1 cellular context compared by ENCODE assay signal in genomic region chr3:5304789-5305680, GRCh38.
TF ChIP-seq lines count a peak whose summit lies in the region.

No MANE protein-coding gene starts in this region.

TF ChIP-seq in HEK293, 187 proteins besides CTCF, POLR2A, EP300 and RAD21 (continued from another document):
- TF ChIP-seq, protein P1, sequence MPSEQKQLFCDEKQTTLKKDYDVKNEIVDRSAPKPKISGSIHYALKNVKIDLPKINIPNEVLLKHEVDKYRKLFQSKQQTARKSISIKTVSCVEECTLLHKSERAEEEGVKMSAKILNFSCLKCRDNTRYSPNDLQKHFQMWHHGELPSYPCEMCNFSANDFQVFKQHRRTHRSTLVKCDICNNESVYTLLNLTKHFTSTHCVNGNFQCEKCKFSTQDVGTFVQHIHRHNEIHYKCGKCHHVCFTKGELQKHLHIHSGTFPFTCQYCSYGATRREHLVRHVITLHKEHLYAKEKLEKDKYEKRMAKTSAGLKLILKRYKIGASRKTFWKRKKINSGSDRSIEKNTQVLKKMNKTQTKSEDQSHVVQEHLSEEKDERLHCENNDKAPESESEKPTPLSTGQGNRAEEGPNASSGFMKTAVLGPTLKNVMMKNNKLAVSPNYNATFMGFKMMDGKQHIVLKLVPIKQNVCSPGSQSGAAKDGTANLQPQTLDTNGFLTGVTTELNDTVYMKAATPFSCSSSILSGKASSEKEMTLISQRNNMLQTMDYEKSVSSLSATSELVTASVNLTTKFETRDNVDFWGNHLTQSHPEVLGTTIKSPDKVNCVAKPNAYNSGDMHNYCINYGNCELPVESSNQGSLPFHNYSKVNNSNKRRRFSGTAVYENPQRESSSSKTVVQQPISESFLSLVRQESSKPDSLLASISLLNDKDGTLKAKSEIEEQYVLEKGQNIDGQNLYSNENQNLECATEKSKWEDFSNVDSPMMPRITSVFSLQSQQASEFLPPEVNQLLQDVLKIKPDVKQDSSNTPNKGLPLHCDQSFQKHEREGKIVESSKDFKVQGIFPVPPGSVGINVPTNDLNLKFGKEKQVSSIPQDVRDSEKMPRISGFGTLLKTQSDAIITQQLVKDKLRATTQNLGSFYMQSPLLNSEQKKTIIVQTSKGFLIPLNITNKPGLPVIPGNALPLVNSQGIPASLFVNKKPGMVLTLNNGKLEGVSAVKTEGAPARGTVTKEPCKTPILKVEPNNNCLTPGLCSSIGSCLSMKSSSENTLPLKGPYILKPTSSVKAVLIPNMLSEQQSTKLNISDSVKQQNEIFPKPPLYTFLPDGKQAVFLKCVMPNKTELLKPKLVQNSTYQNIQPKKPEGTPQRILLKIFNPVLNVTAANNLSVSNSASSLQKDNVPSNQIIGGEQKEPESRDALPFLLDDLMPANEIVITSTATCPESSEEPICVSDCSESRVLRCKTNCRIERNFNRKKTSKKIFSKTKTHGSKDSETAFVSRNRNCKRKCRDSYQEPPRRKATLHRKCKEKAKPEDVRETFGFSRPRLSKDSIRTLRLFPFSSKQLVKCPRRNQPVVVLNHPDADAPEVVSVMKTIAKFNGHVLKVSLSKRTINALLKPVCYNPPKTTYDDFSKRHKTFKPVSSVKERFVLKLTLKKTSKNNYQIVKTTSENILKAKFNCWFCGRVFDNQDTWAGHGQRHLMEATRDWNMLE (tag by site-specific recombination; conservative IDR thresholded peaks at IDR 0.05; ENCODE audit: low read depth), result no peak
- TF ChIP-seq RBAK (tag by site-specific recombination; IDR thresholded peaks at IDR 0.05), result no peak
